ENCODE assay signal across 8 cellular contexts in genomic region chr1:27603320-27603961, GRCh38. TPM values are rescaled to one million over a fixed set of nuclear protein-coding genes. Genes with fewer than 3 reads are reported as not detected.
DNase-seq lines count a peak whose midpoint lies in the region; ATAC-seq and TF ChIP-seq lines count a peak whose summit lies in the region.

No MANE protein-coding gene starts in this region.

- peak overlapping the region; percentile 44 for H3K27ac Mint-ChIP-seq in activated CD4-positive, alpha-beta memory T cell treated with anti-CD3 and anti-CD28 coated beads for 36 hours

- peak overlapping the region; percentile 80; the same call in 1 of the 2 replicates for H3K9ac ChIP-seq in ES-I3 (ENCODE audit: low read depth, low read length)
- peak overlapping the region; percentile 57 for H3K9ac ChIP-seq in KMS-11

- H3K36me3 Mint-ChIP-seq in activated CD4-positive, alpha-beta memory T cell treated with anti-CD3 and anti-CD28 coated beads for 36 hours = no peaks in the 10 kb centered on the region

- H3K4me1 ChIP-seq in ES-I3 (ENCODE audit: insufficient read depth, low read length) (peaks cover 53% of the 10 kb centered on the region), KMS-11 (ENCODE audit: low read depth, poor library complexity, severe bottlenecking) (peaks cover 26% of the 10 kb centered on the region), neuron (ENCODE audit: insufficient read depth, low read length) (peaks cover 64% of the 10 kb centered on the region)

- H3K27me3 ChIP-seq in KMS-11 (ENCODE audit: insufficient read depth, low read depth) (no peaks in the 10 kb centered on the region), neuron (ENCODE audit: insufficient read depth, low read length) (no peaks in the 10 kb centered on the region)

- H2AFZ ChIP-seq in KMS-11 (ENCODE audit: low read depth) = peak overlapping the region; percentile 81
- H2AFZ ChIP-seq in neuron (ENCODE audit: low read depth, low read length) = no peak overlapping the region

- H3K4me2 ChIP-seq in KMS-11 = peak overlapping the region; percentile 45; the same call in 1 of the 2 replicates

- no peaks in the 10 kb centered on the region for H3K9me3 Mint-ChIP-seq in activated CD4-positive, alpha-beta memory T cell treated with anti-CD3 and anti-CD28 coated beads for 36 hours

- no peaks in the 10 kb centered on the region for H3K27me3 Mint-ChIP-seq in activated CD4-positive, alpha-beta memory T cell treated with anti-CD3 and anti-CD28 coated beads for 36 hours

- H3K36me3 ChIP-seq in ES-I3 (ENCODE audit: insufficient read depth, low read length) (no peaks in the 10 kb centered on the region), KMS-11 (ENCODE audit: insufficient read depth) (no peaks in the 10 kb centered on the region), neuron (ENCODE audit: insufficient read depth, low read length) (no peaks in the 10 kb centered on the region)

- CTCF ChIA-PET in activated CD4-positive, alpha-beta memory T cell treated with anti-CD3 and anti-CD28 coated beads for 36 hours (lab: Charles Lee) = interaction anchor here (1.2 to 12.3 kb wide), 13 partner anchors 8 to 305 kb away, joined by 3 to 312 read pairs (median 49); partner anchors contain the start of genes GPR3, IFI6 and MAP3K6

- ATAC-seq in GM18873 (IDR thresholded peaks at IDR 0.05; ENCODE audit: low FRiP score, unreplicated experiment) = no peak

- peaks cover 44% of the 10 kb centered on the region for H3K4me1 Mint-ChIP-seq in activated CD4-positive, alpha-beta memory T cell treated with anti-CD3 and anti-CD28 coated beads for 36 hours (ENCODE audit: low read depth)

- H3K4me3 Mint-ChIP-seq in activated CD4-positive, alpha-beta memory T cell treated with anti-CD3 and anti-CD28 coated beads for 36 hours = peak overlapping the region; percentile 82

- peak; percentile 44 for DNase-seq in activated CD4-positive, alpha-beta memory T cell treated with anti-CD3 and anti-CD28 coated beads for 36 hours
- DNase-seq in fibroblast of mammary gland (ENCODE audit: low read depth) (no peak), NK-92 (lab: John Stamatoyannopoulos, UW; ENCODE audit: unreplicated experiment) (no peak), NCI-H1048 (lab: John Stamatoyannopoulos, UW) (no peak)

- TF ChIP-seq CTCF in KMS-11 (conservative IDR thresholded peaks at IDR 0.05; ENCODE audit: low read depth, low read length) (no peak), fibroblast of mammary gland (conservative IDR thresholded peaks at IDR 0.05; ENCODE audit: control insufficient read depth, insufficient read depth, low read depth, low read length) (no peak)

- no peaks in the 10 kb centered on the region for H3K9me3 ChIP-seq in ES-I3 (ENCODE audit: control insufficient read depth, insufficient read depth, low read length)
- no peaks in the 10 kb centered on the region for H3K9me3 ChIP-seq in neuron (ENCODE audit: low read length)

- H4K20me1 ChIP-seq in KMS-11 (ENCODE audit: insufficient read depth) = no peaks in the 10 kb centered on the region

- no peak overlapping the region for H3K4me3 ChIP-seq in KMS-11 (IDR thresholded peaks at IDR 0.05; ENCODE audit: insufficient read depth, low read depth, low read length)
- H3K4me3 ChIP-seq in fibroblast of mammary gland (ENCODE audit: control insufficient read depth, low read depth, low read length) = peak overlapping the region; percentile 89
- peak overlapping the region; percentile 92 for H3K4me3 ChIP-seq in neuron (ENCODE audit: low read length)

- intact Hi-C loops in activated CD4-positive, alpha-beta memory T cell treated with anti-CD3 and anti-CD28 coated beads for 36 hours (cut with micrococcal nuclease) = loop anchor here (2.0 to 10.0 kb wide), 3 partner anchors 35 to 279 kb away; partner anchors contain the start of gene TMEM222

- POLR2A ChIA-PET in activated CD4-positive, alpha-beta memory T cell treated with anti-CD3 and anti-CD28 coated beads for 36 hours (lab: Charles Lee) = interaction anchor here (0.6 to 2.2 kb wide), 5 partner anchors 29 to 81 kb away, joined by 3 to 7 read pairs (median 5); no protein-coding TSS in a partner anchor

- no peak overlapping the region for H3K27ac ChIP-seq in KMS-11

- H3K79me2 ChIP-seq in KMS-11 (ENCODE audit: insufficient read depth, low read depth) = no peaks in the 10 kb centered on the region

RNA-seq across cellular contexts. Expression of gene AHDC1, which starts 0.5 kb away (rescaled TPM):
- total RNA-seq in activated CD4-positive, alpha-beta memory T cell treated with anti-CD3 and anti-CD28 coated beads for 36 hours = 10 to 100 TPM in 1 of 2 experiments, 1 to 10 TPM in 1; 8.3 to 12.1 TPM

RNA-seq across cellular contexts. Expression of gene FGR, which starts 31.5 kb away (rescaled TPM):
- total RNA-seq in activated CD4-positive, alpha-beta memory T cell treated with anti-CD3 and anti-CD28 coated beads for 36 hours = under 1 TPM; 0.24 to 0.27 TPM
